ENCODE assay signal across 13 cellular contexts in the genomic region with DNA sequence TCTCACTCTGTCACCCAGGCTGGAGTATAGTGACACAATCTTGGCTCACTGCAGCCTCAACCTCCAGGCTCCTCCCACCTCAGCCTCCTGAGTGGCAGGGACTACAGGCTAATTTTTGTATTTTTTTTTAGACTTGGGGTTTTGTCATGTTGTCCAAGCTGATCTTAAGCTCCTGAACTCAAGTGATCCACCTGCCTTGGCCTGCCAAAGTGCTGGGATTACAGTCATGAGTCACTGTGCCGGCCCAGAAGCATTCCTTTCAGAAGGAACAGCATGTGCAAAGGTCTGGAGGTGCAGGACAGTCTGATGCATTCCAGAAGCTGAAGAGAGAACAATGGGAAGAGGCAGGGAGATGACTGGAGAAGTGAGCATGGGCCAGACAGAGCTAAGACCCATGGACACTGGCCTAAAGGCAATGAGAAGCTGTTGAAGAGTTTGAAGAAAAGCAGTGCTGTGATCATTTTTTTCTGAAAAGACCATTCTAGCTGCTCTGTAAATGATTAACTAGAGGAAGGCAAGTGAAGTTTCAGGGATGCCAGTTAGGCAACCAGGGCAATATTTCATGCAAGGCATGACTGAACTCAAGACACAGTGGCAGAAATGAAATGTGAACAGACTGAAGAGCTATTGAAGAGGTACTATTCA.
DNase-seq lines count a peak whose midpoint lies in the region; ATAC-seq lines count a peak whose summit lies in the region.
"Had no signal": no experiment of that assay in that cellular context is flagged by ENCODE, and none has a peak within 500 bp of the region (broad histone marks: within the 10 kb centered on the region; RNA-seq: fewer than 3 reads in every experiment).

No MANE protein-coding gene starts in this region.

- DNase-seq in DMS79 treated with DMSO at 0.1 percent for 48 hours (lab: John Stamatoyannopoulos, UW) (peak; percentile 11), DMS79 (lab: John Stamatoyannopoulos, UW) (no peak), RKO (ENCODE audit: low spot score) (peak; percentile 5), kidney tubule cell (ENCODE audit: low spot score) (peak; percentile 88), SHP77 (lab: John Stamatoyannopoulos, UW) (no peak), Ammon's horn (ENCODE audit: low spot score) (no peak), NCI-H2081 (lab: John Stamatoyannopoulos, UW) (no peak)
- DNase-seq: 8988T; activated CD4-positive, CD25-positive, alpha-beta regulatory T cell; NCI-H1417 treated with DMSO at 0.1 percent for 48 hours; SIG-M5; testis had no signal

- no peak for ATAC-seq in HG03280 (IDR thresholded peaks at IDR 0.05; ENCODE audit: unreplicated experiment)

Comparison
In these comparisons a context has a peak if more than half of its experiments do, and no peak if none do; other contexts are left out.
1. DNase-seq: peak in DMS79 treated with DMSO at 0.1 percent for 48 hours (single experiment), RKO (single experiment) and kidney tubule cell (single experiment); none in DMS79 (single experiment), SHP77 (0 of 2), Ammon's horn (single experiment) and NCI-H2081 (0 of 2).